Comparison of ENCODE assay signal across 14 cellular contexts in genomic region chr3:172296248-172296974, GRCh38.
"Had no signal": no experiment of that assay in that cellular context is flagged by ENCODE, and none has a peak within 500 bp of the region (broad histone marks: within the 10 kb centered on the region; RNA-seq: fewer than 3 reads in every experiment).

No MANE protein-coding gene starts in this region.

- H3K27me3 Mint-ChIP-seq: activated T-helper 17 cell treated with anti-CD3 and anti-CD28 coated beads, Interleukin-2, amount 50 U/mL, for 72 hours had no signal

- H3K27me3 ChIP-seq: neural progenitor cell, right atrium auricular region, upper lobe of left lung had no signal

- H3K9ac ChIP-seq: neural progenitor cell had no signal

- H3K4me2 ChIP-seq: neural progenitor cell had no signal

- ATAC-seq: activated T-helper 17 cell treated with anti-CD3 and anti-CD28 coated beads, Interleukin-2, amount 50 U/mL, for 72 hours; SK-N-SH treated with all-trans-retinoic acid at 6 μM for 48 hours; stimulated activated effector memory CD8-positive, alpha-beta T cell treated with anti-CD3 and anti-CD28 coated beads, Interleukin-12 subunit alpha, Interleukin-12 subunit beta, amount 100 ng/mL, for 72 hours had no signal

- H3K27ac Mint-ChIP-seq: activated naive CD4-positive, alpha-beta T cell treated with anti-CD3 and anti-CD28 coated beads for 36 hours; activated T-helper 17 cell treated with anti-CD3 and anti-CD28 coated beads, Interleukin-2, amount 50 U/mL, for 72 hours; neural progenitor cell; stimulated activated effector memory CD8-positive, alpha-beta T cell treated with anti-CD3 and anti-CD28 coated beads, Interleukin-12 subunit alpha, Interleukin-12 subunit beta, amount 100 ng/mL, for 72 hours had no signal

- H3K9me3 ChIP-seq: right atrium auricular region, upper lobe of left lung had no signal

- H3K4me3 Mint-ChIP-seq: activated naive CD4-positive, alpha-beta T cell treated with anti-CD3 and anti-CD28 coated beads for 36 hours; activated T-helper 17 cell treated with anti-CD3 and anti-CD28 coated beads, Interleukin-2, amount 50 U/mL, for 72 hours; neural progenitor cell; stimulated activated effector memory CD8-positive, alpha-beta T cell treated with anti-CD3 and anti-CD28 coated beads, Interleukin-12 subunit alpha, Interleukin-12 subunit beta, amount 100 ng/mL, for 72 hours had no signal

- H3K9me3 Mint-ChIP-seq: activated naive CD4-positive, alpha-beta T cell treated with anti-CD3 and anti-CD28 coated beads for 36 hours; activated T-helper 17 cell treated with anti-CD3 and anti-CD28 coated beads, Interleukin-2, amount 50 U/mL, for 72 hours; neural progenitor cell; stimulated activated effector memory CD8-positive, alpha-beta T cell treated with anti-CD3 and anti-CD28 coated beads, Interleukin-12 subunit alpha, Interleukin-12 subunit beta, amount 100 ng/mL, for 72 hours had no signal

- H2AFZ ChIP-seq: neural progenitor cell had no signal

- H3K4me1 ChIP-seq: neural progenitor cell, upper lobe of left lung had no signal

- DNase-seq: activated CD4-positive, alpha-beta T cell treated with anti-CD3 and anti-CD28 coated beads, Interleukin-2, amount 50 U/mL, for 1 hour; activated naive CD4-positive, alpha-beta T cell treated with anti-CD3 and anti-CD28 coated beads for 36 hours; activated T-cell treated with anti-CD3 and anti-CD28 coated beads for 4 hours; caudate nucleus; small intestine; substantia nigra; upper lobe of left lung had no signal

- H3K4me3 ChIP-seq: lung, neural progenitor cell, right atrium auricular region, upper lobe of left lung had no signal

- H3K27ac ChIP-seq: neural progenitor cell, right atrium auricular region, upper lobe of left lung had no signal

- FAIRE-seq: small intestine, TTC549 had no signal

- H3K4me1 Mint-ChIP-seq: activated T-helper 17 cell treated with anti-CD3 and anti-CD28 coated beads, Interleukin-2, amount 50 U/mL, for 72 hours; stimulated activated effector memory CD8-positive, alpha-beta T cell treated with anti-CD3 and anti-CD28 coated beads, Interleukin-12 subunit alpha, Interleukin-12 subunit beta, amount 100 ng/mL, for 72 hours had no signal
